In the genomic region with DNA sequence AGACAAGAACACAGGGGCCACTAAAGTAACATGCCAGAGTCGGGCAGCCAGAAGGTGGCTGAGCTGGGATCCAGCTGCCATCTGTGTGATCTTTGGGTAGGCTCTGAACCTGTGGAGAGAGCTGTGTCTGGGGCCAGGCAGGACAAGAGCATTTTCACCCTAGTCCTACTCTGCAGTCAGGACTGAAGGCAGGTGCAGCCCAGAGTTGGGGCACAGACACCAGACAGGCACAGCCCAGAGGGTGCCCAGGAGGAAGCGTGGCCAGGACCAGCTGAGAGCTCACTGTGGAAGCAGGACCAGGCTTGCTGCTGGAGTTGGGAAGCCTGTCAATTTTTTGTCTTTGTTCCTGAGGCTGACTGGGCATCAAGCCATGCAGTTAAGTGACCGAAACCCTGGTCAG, we compare ENCODE assay signal across 26 cellular contexts.
DNase-seq lines count a peak whose midpoint lies in the region; ATAC-seq and TF ChIP-seq lines count a peak whose summit lies in the region.
"Had no signal": no experiment of that assay in that cellular context is flagged by ENCODE, and none has a peak within 500 bp of the region (broad histone marks: within the 10 kb centered on the region; RNA-seq: fewer than 3 reads in every experiment).

No MANE protein-coding gene starts in this region.

- H3K14ac ChIP-seq in H9 (ENCODE audit: insufficient read depth, low read length) = no peak overlapping the region

- peaks cover 4% of the 10 kb centered on the region for H4K20me1 ChIP-seq in H9 (ENCODE audit: control insufficient read depth, insufficient read depth, insufficient read length)
- no peaks in the 10 kb centered on the region for H4K20me1 ChIP-seq in SK-N-SH (ENCODE audit: insufficient read depth)

- H4K91ac ChIP-seq in H9 (ENCODE audit: insufficient read length, low read depth, low read length) = no peak overlapping the region

- H2BK5ac ChIP-seq in H9 (ENCODE audit: insufficient read length, low read length) = no peak overlapping the region

- DNase-seq in H9 = peak; percentile 10
- DNase-seq in cerebellar cortex (ENCODE audit: low spot score) = peak; percentile 14
- DNase-seq in left ventricle myocardium superior = no peak
- peak; percentile 61 for DNase-seq in posterior vena cava (ENCODE audit: low spot score)
- no peak for DNase-seq in SK-N-SH
- no peak for DNase-seq in NCI-H2081 (lab: John Stamatoyannopoulos, UW)
- DNase-seq in NCI-H510A treated with DMSO at 0.1 percent for 48 hours (lab: John Stamatoyannopoulos, UW) = no peak
- DNase-seq in activated CD4-positive, alpha-beta memory T cell treated with anti-CD3 and anti-CD28 coated beads for 36 hours = no peak
- DNase-seq: activated CD4-positive, alpha-beta T cell treated with anti-CD3 and anti-CD28 coated beads, Interleukin-2, amount 50 U/mL, for 1 hour; activated naive CD4-positive, alpha-beta T cell treated with anti-CD3 and anti-CD28 coated beads, Interleukin-2, amount 50 U/mL, for 16 hours; amniotic stem cell; BE2C; DMS79 treated with DMSO at 0.1 percent for 48 hours; effector memory CD8-positive, alpha-beta T cell; HFFc6; naive thymus-derived CD4-positive, alpha-beta T cell; NCI-H1436; NCI-H774; stomach; T-helper 9 cell; WERI-Rb-1 had no signal

- no peak overlapping the region for H3K4ac ChIP-seq in H9 (ENCODE audit: low read depth, low read length)

- H2AFZ ChIP-seq in H9 (ENCODE audit: low read length) = no peak overlapping the region
- H2AFZ ChIP-seq in SK-N-SH (ENCODE audit: low read depth) = no peak overlapping the region

- peaks cover 0 to 10% of the 10 kb centered on the region in 2 experiments for H3K36me3 ChIP-seq in SK-N-SH (replicated peaks in 1 of 2; ENCODE audit: control insufficient read depth in 1 of 2, insufficient read depth in 2 of 2, low read length in 1 of 2)
- H3K36me3 ChIP-seq: BE2C, stomach, tibial nerve, WERI-Rb-1 had no signal

- TF ChIP-seq CTCF in H9 (conservative IDR thresholded peaks at IDR 0.05) = no peak
- TF ChIP-seq CTCF in SK-N-SH (IDR thresholded peaks at IDR 0.05) = no peak

- H3K23ac ChIP-seq in H9 (ENCODE audit: insufficient read length, low read depth, low read length) = no peak overlapping the region

- peaks cover 0 to 5% of the 10 kb centered on the region in 2 experiments; a peak in 1 of 4 replicates for H3K4me1 Mint-ChIP-seq in H9
- H3K4me1 Mint-ChIP-seq in activated CD4-positive, alpha-beta memory T cell treated with anti-CD3 and anti-CD28 coated beads for 36 hours (ENCODE audit: low read depth) = no peaks in the 10 kb centered on the region
- H3K4me1 Mint-ChIP-seq: naive thymus-derived CD4-positive, alpha-beta T cell had no signal

- H3F3A ChIP-seq in SK-N-SH (replicated peaks; ENCODE audit: insufficient read depth) = no peaks in the 10 kb centered on the region

- H2AK5ac ChIP-seq in H9 (ENCODE audit: insufficient read length, low read length) = no peak overlapping the region

- H2BK20ac ChIP-seq in H9 (ENCODE audit: low read depth, low read length, poor library complexity, severe bottlenecking) = no peak overlapping the region

- no peak overlapping the region for H4K5ac ChIP-seq in H9 (ENCODE audit: insufficient read length, low read depth, low read length)

- H3K4me3 Mint-ChIP-seq in H9 = no peak overlapping the region
- no peak overlapping the region for H3K4me3 Mint-ChIP-seq in activated CD4-positive, alpha-beta memory T cell treated with anti-CD3 and anti-CD28 coated beads for 36 hours
- H3K4me3 Mint-ChIP-seq: activated T-helper 1 cell treated with anti-CD3 and anti-CD28 coated beads, Interleukin-12 subunit alpha, Interleukin-12 subunit beta, Interleukin-2, Interleukin-4 antibody, amounts not matched to agents 30 ng/mL and 10 ng/mL and 1 ng/mL, durations not matched to agents 14 hours and 24 hours and 36 hours; effector memory CD8-positive, alpha-beta T cell; HFFc6; naive thymus-derived CD4-positive, alpha-beta T cell had no signal

- no peaks in the 10 kb centered on the region for H3K23me2 ChIP-seq in H9 (ENCODE audit: insufficient read length, low read depth, low read length, poor library complexity, severe bottlenecking)

- H3K4me1 ChIP-seq in H9 (ENCODE audit: insufficient read depth, low read length) (no peaks in the 10 kb centered on the region), SK-N-SH (ENCODE audit: control insufficient read depth in 1 of 2, insufficient read depth in 2 of 2, low read depth in 1 of 2, low read length in 1 of 2) (peaks cover 4 to 8% of the 10 kb centered on the region in 2 experiments; a peak in 2 of 4 replicates)
- H3K4me1 ChIP-seq: BE2C, psoas muscle, tibial nerve had no signal

- no peak overlapping the region for H3K4me3 ChIP-seq in SK-N-SH (ENCODE audit: low read depth in 2 of 2, low read length in 1 of 2)
- H3K4me3 ChIP-seq: psoas muscle, stomach, tibial nerve had no signal

- H3K27me3 ChIP-seq in H9 (ENCODE audit: insufficient read depth, low read length) (no peaks in the 10 kb centered on the region), SK-N-SH (ENCODE audit: insufficient read depth) (no peaks in the 10 kb centered on the region)
- H3K27me3 ChIP-seq: BE2C, foreskin keratinocyte, stomach, tibial nerve had no signal

- H3K36me3 Mint-ChIP-seq in H9 (ENCODE audit: insufficient read depth in 1 of 3, low read depth in 3 of 3) = peaks cover 6 to 14% (median 10%) of the 10 kb centered on the region in 3 experiments
- no peaks in the 10 kb centered on the region for H3K36me3 Mint-ChIP-seq in activated CD4-positive, alpha-beta memory T cell treated with anti-CD3 and anti-CD28 coated beads for 36 hours
- H3K36me3 Mint-ChIP-seq: naive thymus-derived CD4-positive, alpha-beta T cell had no signal

- H3K9me2 ChIP-seq in SK-N-SH = no peaks in the 10 kb centered on the region

- intact Hi-C loops in left ventricle myocardium superior (cut with micrococcal nuclease) (no loop called here), posterior vena cava (cut with DNase I) (no loop called here)
- intact Hi-C loops in activated CD4-positive, alpha-beta memory T cell treated with anti-CD3 and anti-CD28 coated beads for 36 hours (cut with micrococcal nuclease) = no loop called here

- H3K56ac ChIP-seq in H9 (ENCODE audit: insufficient read length, low read depth, low read length) = no peak overlapping the region

- no peak overlapping the region for H2BK120ac ChIP-seq in H9 (ENCODE audit: low read depth, low read length, poor library complexity, severe bottlenecking)

- POLR2A ChIA-PET in SK-N-SH (lab: Yijun Ruan, JAX) = interaction anchor here (1.1 kb wide), 1 partner anchor 10 kb away, joined by 4 read pairs; no protein-coding TSS in a partner anchor
- POLR2A ChIA-PET in activated CD4-positive, alpha-beta memory T cell treated with anti-CD3 and anti-CD28 coated beads for 36 hours (lab: Charles Lee) = no interaction called here

- peak; percentile 49 for ATAC-seq in left ventricle myocardium superior
- ATAC-seq: effector memory CD8-positive, alpha-beta T cell; esophagus mucosa; foreskin keratinocyte; naive thymus-derived CD4-positive, alpha-beta T cell; psoas muscle had no signal

- H3K27ac ChIP-seq in H9 (ENCODE audit: insufficient read length, low read depth, low read length) (no peak overlapping the region), SK-N-SH (ENCODE audit: low read depth in 2 of 2, low read length in 1 of 2) (peak overlapping the region in 1 of 2 experiments; percentile 24; a peak in 1 of 4 replicates)
- H3K27ac ChIP-seq: foreskin keratinocyte, psoas muscle, stomach, tibial nerve, WERI-Rb-1 had no signal

- CTCF ChIA-PET in SK-N-SH (lab: Yijun Ruan, JAX) = no interaction called here
- CTCF ChIA-PET in activated CD4-positive, alpha-beta memory T cell treated with anti-CD3 and anti-CD28 coated beads for 36 hours (lab: Charles Lee) = no interaction called here

- no peak overlapping the region for H3K9ac ChIP-seq in H9 (ENCODE audit: extremely low read depth, insufficient read length, low read length)
- H3K9ac ChIP-seq in SK-N-SH = no peak overlapping the region

- no peak overlapping the region for H3K18ac ChIP-seq in H9 (ENCODE audit: insufficient read length, low read depth, low read length)

- no peak overlapping the region for H4K8ac ChIP-seq in H9 (replicated peaks; ENCODE audit: insufficient read length, low read depth, low read length)

- H3K27me3 Mint-ChIP-seq in H9 (ENCODE audit: low read depth) = no peaks in the 10 kb centered on the region
- H3K27me3 Mint-ChIP-seq in activated CD4-positive, alpha-beta memory T cell treated with anti-CD3 and anti-CD28 coated beads for 36 hours = no peaks in the 10 kb centered on the region

- no peaks in the 10 kb centered on the region for H3K79me1 ChIP-seq in H9 (ENCODE audit: insufficient read depth, low read depth, low read length, poor library complexity, severe bottlenecking)

- H2BK15ac ChIP-seq in H9 (ENCODE audit: low read depth, low read length) = no peak overlapping the region

- no peaks in the 10 kb centered on the region for H3K79me2 ChIP-seq in H9 (ENCODE audit: insufficient read depth, low read length)
- H3K79me2 ChIP-seq in SK-N-SH (ENCODE audit: insufficient read depth) = no peaks in the 10 kb centered on the region

- no peak overlapping the region for H3T11ph ChIP-seq in H9 (ENCODE audit: low read length)

- H3K27ac Mint-ChIP-seq in H9 = peak overlapping the region in 2 of 3 experiments; percentile 83 to 89; a peak in 2 of 7 replicates
- H3K27ac Mint-ChIP-seq in activated CD4-positive, alpha-beta memory T cell treated with anti-CD3 and anti-CD28 coated beads for 36 hours = no peak overlapping the region
- H3K27ac Mint-ChIP-seq: activated T-helper 1 cell treated with anti-CD3 and anti-CD28 coated beads, Interleukin-12 subunit alpha, Interleukin-12 subunit beta, Interleukin-2, Interleukin-4 antibody, amounts not matched to agents 30 ng/mL and 10 ng/mL and 1 ng/mL, durations not matched to agents 14 hours and 24 hours and 36 hours; effector memory CD8-positive, alpha-beta T cell; naive thymus-derived CD4-positive, alpha-beta T cell had no signal

- H3K9me3 ChIP-seq in H9 (ENCODE audit: control insufficient read depth, low read depth, low read length) = no peaks in the 10 kb centered on the region
- no peaks in the 10 kb centered on the region for H3K9me3 ChIP-seq in SK-N-SH
- H3K9me3 ChIP-seq: BE2C, psoas muscle, stomach, tibial nerve had no signal

- H3K4me2 ChIP-seq in H9 (ENCODE audit: insufficient read depth, insufficient read length, low read length) (no peak overlapping the region), SK-N-SH (no peak overlapping the region)

- no peak for TF ChIP-seq EP300 in SK-N-SH (IDR thresholded peaks at IDR 0.05; ENCODE audit: borderline replicate concordance in 1 of 2, low read depth in 1 of 2, low read length in 1 of 2)

- H2BK12ac ChIP-seq in H9 (ENCODE audit: insufficient read length, low read depth, low read length) = no peak overlapping the region

- TF ChIP-seq RAD21 in SK-N-SH (IDR thresholded peaks at IDR 0.05; ENCODE audit: low read length) = no peak

- no CpG with 5 or more reads among the region's 3 CpGs for WGBS in H9 (ENCODE audit: extremely low coverage, insufficient read length, low lambda C conversion rate)
- WGBS in SK-N-SH (ENCODE audit: low lambda C conversion rate) = 31% methylated on average over 3 of the region's 3 CpGs

- no peaks in the 10 kb centered on the region for H3K9me3 Mint-ChIP-seq in H9
- no peaks in the 10 kb centered on the region for H3K9me3 Mint-ChIP-seq in activated CD4-positive, alpha-beta memory T cell treated with anti-CD3 and anti-CD28 coated beads for 36 hours
- H3K9me3 Mint-ChIP-seq: activated T-helper 1 cell treated with anti-CD3 and anti-CD28 coated beads, Interleukin-12 subunit alpha, Interleukin-12 subunit beta, Interleukin-2, Interleukin-4 antibody, amounts not matched to agents 30 ng/mL and 10 ng/mL and 1 ng/mL, durations not matched to agents 14 hours and 24 hours and 36 hours; effector memory CD8-positive, alpha-beta T cell; HFFc6; naive thymus-derived CD4-positive, alpha-beta T cell had no signal

Comparison
In these comparisons a context has a peak if more than half of its experiments do, and no peak if none do; other contexts are left out.
1. DNase-seq: peak in H9 (single experiment), cerebellar cortex (single experiment) and posterior vena cava (single experiment); none in left ventricle myocardium superior (single experiment), SK-N-SH (single experiment), NCI-H2081 (0 of 2), NCI-H510A treated with DMSO at 0.1 percent for 48 hours (single experiment) and activated CD4-positive, alpha-beta memory T cell treated with anti-CD3 and anti-CD28 coated beads for 36 hours (single experiment).